In the genomic region with DNA sequence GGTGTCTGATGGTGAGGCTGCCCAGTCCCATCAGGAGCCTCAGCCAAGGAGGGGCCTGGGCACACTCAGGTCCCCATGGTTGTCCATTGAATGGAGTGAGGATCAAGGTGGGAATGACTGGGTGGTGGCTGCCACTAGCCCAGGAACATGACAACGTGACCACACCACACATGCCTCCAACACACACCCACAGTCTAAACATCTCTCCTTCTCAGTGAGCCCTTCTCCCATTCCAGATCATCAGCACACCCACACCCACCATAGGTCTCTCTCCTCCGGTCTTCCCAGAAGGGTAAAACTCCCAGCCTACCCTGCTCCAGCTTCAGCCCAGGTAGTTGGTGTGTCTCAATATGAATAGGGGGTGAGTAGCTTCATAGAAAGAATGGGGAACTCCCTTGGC, we compare ENCODE assay signal across 27 cellular contexts. TPM values are rescaled to one million over a fixed set of nuclear protein-coding genes. Genes with fewer than 3 reads are reported as not detected.
DNase-seq lines count a peak whose midpoint lies in the region; ATAC-seq, FAIRE-seq and TF ChIP-seq lines count a peak whose summit lies in the region.
"Had no signal": no experiment of that assay in that cellular context is flagged by ENCODE, and none has a peak within 500 bp of the region (broad histone marks: within the 10 kb centered on the region; RNA-seq: fewer than 3 reads in every experiment).

No MANE protein-coding gene starts in this region.

- peaks cover 65% of the 10 kb centered on the region for H3K27me3 ChIP-seq in bronchial epithelial cell (ENCODE audit: control insufficient read depth, insufficient read depth, low read length)
- H3K27me3 ChIP-seq in fibroblast of lung (ENCODE audit: control insufficient read depth, insufficient read depth, low read length): no peaks in the 10 kb centered on the region
- H3K27me3 ChIP-seq in muscle layer of duodenum (ENCODE audit: low read depth, low read length): peaks cover 54% of the 10 kb centered on the region
- peaks cover 83% of the 10 kb centered on the region for H3K27me3 ChIP-seq in transverse colon
- H3K27me3 ChIP-seq: SJSA1 had no signal

- peaks cover 16% of the 10 kb centered on the region for H3K4me1 ChIP-seq in fibroblast of lung (ENCODE audit: control insufficient read depth, extremely low read depth, insufficient read depth, low read length)
- peaks cover 5 to 36% of the 10 kb centered on the region in 2 donors for H3K4me1 ChIP-seq in muscle layer of duodenum (ENCODE audit: control insufficient read depth in 1 of 2, insufficient read depth in 2 of 2, low read length in 2 of 2)
- H3K4me1 ChIP-seq in transverse colon: peaks cover 0 to 53% (median 14%) of the 10 kb centered on the region in 4 donors

- H3K27ac ChIP-seq in fibroblast of lung (ENCODE audit: insufficient read depth, low read length): peak overlapping the region; percentile 16
- peak overlapping the region; percentile 82 for H3K27ac ChIP-seq in muscle layer of duodenum (ENCODE audit: low read length)
- peak overlapping the region; percentile 74 to 85 (median 82) for H3K27ac ChIP-seq in transverse colon
- H3K27ac ChIP-seq: body of pancreas, gastrocnemius medialis, SJSA1, suprapubic skin had no signal

- H3K36me3 ChIP-seq in bronchial epithelial cell (ENCODE audit: control insufficient read depth, insufficient read depth, low read length) (no peaks in the 10 kb centered on the region), fibroblast of lung (ENCODE audit: control insufficient read depth, insufficient read depth, low read length) (peaks cover 2% of the 10 kb centered on the region), muscle layer of duodenum (ENCODE audit: control insufficient read depth in 1 of 2, insufficient read depth in 2 of 2, low read length in 2 of 2) (no peaks in the 10 kb centered on the region), transverse colon (no peaks in the 10 kb centered on the region)
- H3K36me3 ChIP-seq: gastrocnemius medialis, SJSA1, suprapubic skin had no signal

- TF ChIP-seq EP300 in transverse colon (IDR thresholded peaks at IDR 0.05; ENCODE audit: low read depth): no peak

- H4K20me1 ChIP-seq in fibroblast of lung (ENCODE audit: control insufficient read depth, extremely low read depth, insufficient read depth, low read length): no peaks in the 10 kb centered on the region

- FAIRE-seq in bronchial epithelial cell (lab: Jason Lieb, UNC): peak; percentile 83

- in situ Hi-C loops in transverse colon (cut with MboI; ENCODE audit: low pct_ligation_motif_present in 1 of 4, low pct_unique_long_range_greater_than_20kb in 1 of 4, low sequenced_read_pairs in 3 of 4): no loop called here

- no peak overlapping the region for H2AFZ ChIP-seq in fibroblast of lung (ENCODE audit: low read length)

- intact Hi-C loops in transverse colon (cut with DNase I; ENCODE audit: low total_unique reads): no loop called here

- no peak for TF ChIP-seq POLR2A in transverse colon (IDR thresholded peaks at IDR 0.05)

- peaks cover 27% of the 10 kb centered on the region for H3K79me2 ChIP-seq in fibroblast of lung (ENCODE audit: control insufficient read depth, insufficient read depth, low read length)

- TF ChIP-seq CTCF in bronchial epithelial cell (IDR thresholded peaks at IDR 0.05; ENCODE audit: insufficient read depth, low read length, severe bottlenecking) (no peak), fibroblast of lung (conservative IDR thresholded peaks at IDR 0.05 in 1 of 2, IDR thresholded peaks at IDR 0.05 in 1 of 2; ENCODE audit: low read depth in 1 of 2, low read length in 2 of 2) (no peak), transverse colon (IDR thresholded peaks at IDR 0.05) (no peak)

- 17 to 25% methylated on average over 1 to 2 of the region's 2 CpGs for WGBS in transverse colon (ENCODE audit: low coverage in 1 of 2), 2 donors

- ATAC-seq in GM18502 (IDR thresholded peaks at IDR 0.05; ENCODE audit: poor library complexity, unreplicated experiment): no peak
- ATAC-seq: esophagus mucosa, gastrocnemius medialis, Panc1 had no signal

- H3K9ac ChIP-seq in fibroblast of lung (ENCODE audit: insufficient read depth, low read length): no peak overlapping the region

- H3K9me3 ChIP-seq in fibroblast of lung (ENCODE audit: control insufficient read depth, insufficient read depth, low read depth, low read length): no peaks in the 10 kb centered on the region
- no peaks in the 10 kb centered on the region for H3K9me3 ChIP-seq in muscle layer of duodenum (ENCODE audit: control insufficient read depth in 1 of 2, low read length in 2 of 2)
- no peaks in the 10 kb centered on the region for H3K9me3 ChIP-seq in transverse colon
- H3K9me3 ChIP-seq: body of pancreas, gastrocnemius medialis, SJSA1, suprapubic skin had no signal

- DNase-seq in bronchial epithelial cell (ENCODE audit: low read depth) (no peak), fibroblast of lung (ENCODE audit: low read depth in 2 of 2) (no peak), transverse colon (no peak), NCI-H2171 (lab: John Stamatoyannopoulos, UW) (no peak), inferior parietal cortex (ENCODE audit: extremely low spot score) (no peak)
- DNase-seq: activated CD4-positive, alpha-beta T cell treated with anti-CD3 and anti-CD28 coated beads for 1 hour; activated CD8-positive, alpha-beta memory T cell treated with anti-CD3 and anti-CD28 coated beads for 24 hours; activated naive CD4-positive, alpha-beta T cell; activated T-cell treated with anti-CD3 and anti-CD28 coated beads, Interleukin-2, amount 50 U/mL, for 24 hours; CD4-positive, CD25-positive, alpha-beta regulatory T cell; effector memory CD4-positive, alpha-beta T cell; gastrocnemius medialis; NCI-H1092 treated with DMSO at 0.1 percent for 48 hours; NCI-H187 treated with DMSO at 0.1 percent for 48 hours; NCI-H526 treated with DMSO at 0.1 percent for 48 hours; nephron progenitor cell; stimulated activated CD4-positive, alpha-beta T cell treated with anti-CD3 and anti-CD28 coated beads, Interleukin-2, amount 100 ng/mL, for 24 hours had no signal

- H3K4me2 ChIP-seq in fibroblast of lung (ENCODE audit: extremely low read depth, insufficient read depth, low read length): peak overlapping the region; percentile 13

- H3K4me3 ChIP-seq in bronchial epithelial cell (ENCODE audit: low read depth, low read length) (no peak overlapping the region), fibroblast of lung (replicated peaks in 1 of 4; ENCODE audit: control extremely low read depth in 1 of 4, insufficient read depth in 1 of 4, low read depth in 3 of 4, low read length in 4 of 4) (peak overlapping the region in 2 of 4 experiments; percentile 5 to 86), muscle layer of duodenum (ENCODE audit: low read depth in 1 of 2, low read length in 2 of 2) (peak overlapping the region; percentile 43 to 59), transverse colon (peak overlapping the region in 2 of 4 donors; percentile 2 to 57)
- H3K4me3 ChIP-seq: body of pancreas, gastrocnemius medialis, SJSA1, suprapubic skin had no signal

RNA-seq across cellular contexts. Expression of a gene that starts 5.5 kb away (rescaled TPM):
- total RNA-seq in bronchial epithelial cell (0.26 TPM in 1 of 2 replicates, not detected in the other), fibroblast of lung (8.2 and 11.1 TPM in 2 replicates), transverse colon (10 to 100 TPM in 2 of 4 donors, 1 to 10 TPM in 2; 6.0 to 13.0 (median 8.9) TPM)
- 13.5 and 20.5 TPM in 2 replicates for polyA plus RNA-seq in fibroblast of lung
- polyA plus RNA-seq in fibroblast of lung (2012): 10.8 and 17.4 TPM in 2 replicates
- polyA minus RNA-seq in fibroblast of lung (ENCODE audit: low replicate concordance): 9.7 and 19.0 TPM in 2 replicates
- total RNA-seq: CD4-positive, CD25-positive, alpha-beta regulatory T cell; chondrocyte; progenitor cell of endocrine pancreas; skeletal muscle tissue; suprapubic skin had no signal
- polyA plus RNA-seq: CD4-positive, CD25-positive, alpha-beta regulatory T cell had no signal

RNA-seq across cellular contexts. Expression of a gene that starts 58.7 kb away (rescaled TPM):
- 15.9 and 18.4 TPM in 2 replicates for total RNA-seq in bronchial epithelial cell
- 15.4 and 18.8 TPM in 2 replicates for total RNA-seq in fibroblast of lung
- polyA plus RNA-seq in fibroblast of lung: 37.6 and 47.8 TPM in 2 replicates
- polyA plus RNA-seq in fibroblast of lung (2012): 32.6 and 38.6 TPM in 2 replicates
- polyA minus RNA-seq in fibroblast of lung (ENCODE audit: low replicate concordance): 0.39 and 2.2 TPM in 2 replicates
- 1 to 10 TPM in 3 of 4 donors, not detected in 1; 4.8 to 10.0 (median 4.9) TPM for total RNA-seq in transverse colon

Comparison
In these comparisons a context has a peak if more than half of its experiments do, and no peak if none do; other contexts are left out.
1. H3K27ac ChIP-seq: peak in every context shown above with its lines; median percentile 82 in muscle layer of duodenum; 82 in transverse colon; 16 in fibroblast of lung.